In the genomic region with DNA sequence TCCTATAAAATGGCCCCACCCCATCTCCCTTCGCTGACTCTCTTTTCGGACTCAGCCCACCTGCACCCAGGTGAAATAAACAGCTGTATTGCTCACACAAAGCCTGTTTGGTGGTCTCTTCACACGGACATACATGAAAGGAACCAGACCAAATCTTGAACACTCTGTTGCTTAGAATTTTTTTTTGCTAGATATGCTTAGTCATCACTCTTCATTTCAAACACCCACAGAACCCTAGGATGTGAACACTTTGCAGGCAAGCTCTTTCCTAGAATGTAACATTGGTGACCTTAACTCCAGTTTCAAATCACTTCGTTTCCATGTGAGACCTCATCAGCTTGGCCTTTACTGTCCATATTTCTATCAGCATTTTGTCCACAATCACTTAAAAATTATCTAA, we compare ENCODE assay signal across 4 cellular contexts.
DNase-seq lines count a peak whose midpoint lies in the region; ATAC-seq, FAIRE-seq and TF ChIP-seq lines count a peak whose summit lies in the region.
"Not testable (repeated sequence)": the region's sequence is repeated elsewhere in the genome, so short reads cannot be mapped to it uniquely, and the experiment has no call there.

No MANE protein-coding gene starts in this region.

- H2AK5ac ChIP-seq in IMR-90 (ENCODE audit: low read depth, low read length), result not testable (repeated sequence)

- FAIRE-seq in A549 (lab: Jason Lieb, UNC); K562 (lab: Jason Lieb, UNC); HepG2 (lab: Jason Lieb, UNC): not testable (repeated sequence)

- TF ChIP-seq RAD21 in A549 (conservative IDR thresholded peaks at IDR 0.05 in 1 of 2, IDR thresholded peaks at IDR 0.05 in 1 of 2); IMR-90 (IDR thresholded peaks at IDR 0.05; ENCODE audit: low read length); K562 (CRISPR knock-in tag; conservative IDR thresholded peaks at IDR 0.05 in 1 of 2, IDR thresholded peaks at IDR 0.05 in 1 of 2); HepG2 (CRISPR knock-in tag; IDR thresholded peaks at IDR 0.05): not testable (repeated sequence)

- not testable (repeated sequence) for H2BK20ac ChIP-seq in IMR-90 (ENCODE audit: low read depth, low read length)

- not testable (repeated sequence) for H3K79me2 ChIP-seq in K562 (ENCODE audit: control insufficient read depth, insufficient read depth, low read length); HepG2 (ENCODE audit: insufficient read depth, low read length)

- H3K9me3 ChIP-seq in A549; IMR-90 (ENCODE audit: control insufficient read depth, insufficient read depth, low read length); K562 (replicated peaks; ENCODE audit: control insufficient read depth, insufficient read depth, low read depth, low read length); HepG2 (ENCODE audit: low read length): not testable (repeated sequence)

- H4K20me1 ChIP-seq in IMR-90 (ENCODE audit: insufficient read depth, low read length); K562 (replicated peaks; ENCODE audit: control insufficient read depth, insufficient read depth, low read length); HepG2 (ENCODE audit: insufficient read depth, low read length): not testable (repeated sequence)

- H3K14ac ChIP-seq in IMR-90 (replicated peaks; ENCODE audit: low read depth, low read length), result not testable (repeated sequence)

- in situ Hi-C loops in IMR-90 (cut with MboI; ENCODE audit: low sequenced_read_pairs); K562 (cut with MboI); HepG2 (cut with HindIII; ENCODE audit: extremely low pct_ligation_motif_present, low pct_unique_long_range_greater_than_20kb): not testable (repeated sequence)

- H2BK15ac ChIP-seq in IMR-90 (ENCODE audit: low read depth, low read length), result not testable (repeated sequence)

- WGBS in A549 (ENCODE audit: missing lambda C conversion rate), result 37% methylated on average over 3 of the region's 4 CpGs
- 0% methylated on average over 1 of the region's 4 CpGs; no CpG with 5 or more reads in 1 of the 2 experiments for WGBS in IMR-90 (ENCODE audit: extremely low coverage in 2 of 2, insufficient read length in 1 of 2), 2 experiments
- WGBS in K562 (ENCODE audit: insufficient coverage, low coverage, missing lambda C conversion rate), result 0% methylated on average over 2 of the region's 4 CpGs
- 47% methylated on average over 4 of the region's 4 CpGs for WGBS in HepG2 (ENCODE audit: low lambda C conversion rate)

- not testable (repeated sequence) for H4K8ac ChIP-seq in IMR-90 (ENCODE audit: low read depth in 2 of 2, low read length in 2 of 2)

- H2AFZ ChIP-seq in IMR-90 (replicated peaks; ENCODE audit: low read length, poor library complexity); K562 (ENCODE audit: low read depth, low read length); HepG2 (ENCODE audit: low read length): not testable (repeated sequence)

- not testable (repeated sequence) for H3K4me3 ChIP-seq in A549; IMR-90 (ENCODE audit: insufficient read depth, low read depth, low read length); K562; HepG2 (replicated peaks in 1 of 3; ENCODE audit: insufficient read depth in 1 of 3, low read depth in 2 of 3, low read length in 3 of 3)

- H2BK5ac ChIP-seq in IMR-90 (ENCODE audit: low read depth, low read length, poor library complexity, severe bottlenecking), result not testable (repeated sequence)

- not testable (repeated sequence) for H3K27me3 ChIP-seq in IMR-90 (ENCODE audit: control insufficient read depth, insufficient read depth, low read length); K562 (ENCODE audit: control insufficient read depth in 2 of 2, insufficient read depth in 2 of 2, low read length in 2 of 2); HepG2 (ENCODE audit: control insufficient read depth in 1 of 2, insufficient read depth in 2 of 2, low read length in 2 of 2)

- BruUV-seq in IMR-90 (replicated peaks; lab: Mats Ljungman, UMichigan); K562 (replicated peaks; lab: Mats Ljungman, UMichigan); HepG2 (replicated peaks; lab: Mats Ljungman, UMichigan): not testable (repeated sequence)

- not testable (repeated sequence) for H3K9ac ChIP-seq in IMR-90 (ENCODE audit: low read depth, low read length); K562 (ENCODE audit: insufficient read depth in 1 of 2, low read depth in 2 of 2, low read length in 2 of 2); HepG2 (ENCODE audit: insufficient read depth, low read depth, low read length)

- H3K79me1 ChIP-seq in IMR-90 (ENCODE audit: low read depth in 1 of 2, low read length in 2 of 2), result not testable (repeated sequence)

- H3K36me3 ChIP-seq in IMR-90 (ENCODE audit: control insufficient read depth, insufficient read depth, low read length); K562 (ENCODE audit: control insufficient read depth, insufficient read depth, low read length); HepG2 (replicated peaks in 1 of 2; ENCODE audit: control insufficient read depth in 1 of 2, insufficient read depth in 2 of 2, low read length in 2 of 2): not testable (repeated sequence)

- intact Hi-C loops in IMR-90 (cut with micrococcal nuclease); K562 (cut with micrococcal nuclease); HepG2 (cut with micrococcal nuclease; ENCODE audit: unreplicated experiment): not testable (repeated sequence)

- not testable (repeated sequence) for H2AK9ac ChIP-seq in IMR-90 (replicated peaks; ENCODE audit: low read depth, low read length, poor library complexity)

- not testable (repeated sequence) for TF ChIP-seq EP300 in A549 (IDR thresholded peaks at IDR 0.05); K562 (IDR thresholded peaks at IDR 0.05; ENCODE audit: low read length); HepG2 (IDR thresholded peaks at IDR 0.05; ENCODE audit: low read depth in 2 of 2, low read length in 2 of 2); HepG2 (CRISPR knock-in tag; IDR thresholded peaks at IDR 0.05; ENCODE audit: borderline replicate concordance)

- H3K18ac ChIP-seq in IMR-90 (ENCODE audit: low read depth, low read length), result not testable (repeated sequence)

- POLR2A ChIA-PET in A549 (lab: Yijun Ruan, JAX); IMR-90 (lab: Charles Lee; ENCODE audit: unreplicated experiment); K562 (lab: Yijun Ruan, JAX); HepG2 (lab: Yijun Ruan, JAX): not testable (repeated sequence)

- H3K23ac ChIP-seq in IMR-90 (ENCODE audit: low read depth, low read length), result not testable (repeated sequence)

- not testable (repeated sequence) for H4K5ac ChIP-seq in IMR-90 (ENCODE audit: low read depth, low read length)

- H3K4ac ChIP-seq in IMR-90 (ENCODE audit: low read depth, low read length), result not testable (repeated sequence)

- H3K4me1 ChIP-seq in A549; IMR-90 (ENCODE audit: control insufficient read depth, insufficient read depth, low read length); K562 (replicated peaks in 1 of 2; ENCODE audit: control insufficient read depth in 2 of 2, insufficient read depth in 2 of 2, low read length in 2 of 2); HepG2 (ENCODE audit: insufficient read depth, low read length): not testable (repeated sequence)

- not testable (repeated sequence) for H3K27ac ChIP-seq in A549; IMR-90 (ENCODE audit: insufficient read depth, low read length); K562 (ENCODE audit: extremely low read depth, low read depth, low read length); HepG2 (ENCODE audit: extremely low read length, insufficient read depth, low read length)

- H3K9me1 ChIP-seq in IMR-90 (ENCODE audit: insufficient read depth, low read length); K562 (ENCODE audit: control insufficient read depth, insufficient read depth, low read length): not testable (repeated sequence)

- H4K91ac ChIP-seq in IMR-90 (ENCODE audit: insufficient read depth, low read depth, low read length), result not testable (repeated sequence)

- not testable (repeated sequence) for H3K56ac ChIP-seq in IMR-90 (ENCODE audit: extremely low read depth, insufficient read depth, low read length)

- not testable (repeated sequence) for TF ChIP-seq CTCF in A549 (IDR thresholded peaks at IDR 0.05); IMR-90 (conservative IDR thresholded peaks at IDR 0.05; ENCODE audit: low read depth, low read length); K562 (IDR thresholded peaks at IDR 0.05 in 2 of 3, conservative IDR thresholded peaks at IDR 0.05 in 1 of 3; ENCODE audit: insufficient read depth in 2 of 3, low read depth in 1 of 3, low read length in 3 of 3); HepG2 (CRISPR knock-in tag; IDR thresholded peaks at IDR 0.05)

- not testable (repeated sequence) for ATAC-seq in A549; IMR-90 (ENCODE audit: low read depth); K562; HepG2

- not testable (repeated sequence) for H3K4me2 ChIP-seq in A549; IMR-90 (ENCODE audit: low read depth, low read length); K562 (ENCODE audit: insufficient read depth, low read length); HepG2 (ENCODE audit: low read depth, low read length)

- not testable (repeated sequence) for DNase-seq in A549 (ENCODE audit: low read depth in 1 of 2, low spot score in 1 of 2); IMR-90; K562 (ENCODE audit: extremely low read depth in 1 of 4, low spot score in 3 of 4); HepG2 (ENCODE audit: low spot score)

- not testable (repeated sequence) for TF ChIP-seq POLR2A in A549 (IDR thresholded peaks at IDR 0.05; ENCODE audit: low read length); IMR-90 (IDR thresholded peaks at IDR 0.05; ENCODE audit: low read depth, low read length); K562 (conservative IDR thresholded peaks at IDR 0.05); HepG2 (IDR thresholded peaks at IDR 0.05; ENCODE audit: insufficient read depth in 1 of 2, low read depth in 2 of 2, low read length in 2 of 2)

- H2BK120ac ChIP-seq in IMR-90 (ENCODE audit: low read depth, low read length), result not testable (repeated sequence)

- dilution Hi-C loops in IMR-90 (cut with HindIII; ENCODE audit: low sequenced_read_pairs, unreplicated experiment), result not testable (repeated sequence)

- CTCF ChIA-PET in A549 (lab: Yijun Ruan, JAX), result interaction anchor here (0.6 kb wide), 1 partner anchor 30 kb away, joined by 4 read pairs; no protein-coding TSS in a partner anchor
- CTCF ChIA-PET in IMR-90 (lab: Yijun Ruan, JAX); K562 (lab: Yijun Ruan, JAX; ENCODE audit: low intra/inter-chr PET ratio); HepG2 (lab: Yijun Ruan, JAX; ENCODE audit: low intra/inter-chr PET ratio, low total read pairs): not testable (repeated sequence)
